In the genomic region with DNA sequence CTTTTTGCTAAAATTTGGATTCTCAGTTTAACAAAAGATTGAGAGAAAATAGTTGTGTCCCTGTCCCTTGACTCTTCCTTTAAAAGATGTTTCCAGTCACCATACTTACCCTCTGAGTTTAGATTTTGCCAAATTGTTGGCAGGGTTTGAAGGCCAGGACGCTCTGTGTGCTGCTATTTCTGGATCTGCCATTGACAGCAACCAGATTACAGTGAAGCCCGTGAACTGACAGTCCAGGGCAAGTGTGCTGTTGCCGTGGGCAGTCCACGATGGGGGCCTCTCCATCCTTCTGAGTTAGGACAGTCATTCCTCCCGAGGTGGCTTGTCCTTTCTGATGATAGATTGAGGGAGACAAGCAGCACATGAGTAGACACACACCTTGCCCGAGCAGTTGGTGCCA, we compare ENCODE assay signal across 27 cellular contexts.
DNase-seq lines count a peak whose midpoint lies in the region; ATAC-seq, FAIRE-seq and TF ChIP-seq lines count a peak whose summit lies in the region.
"Had no signal": no experiment of that assay in that cellular context is flagged by ENCODE, and none has a peak within 500 bp of the region (broad histone marks: within the 10 kb centered on the region; RNA-seq: fewer than 3 reads in every experiment).

No MANE protein-coding gene starts in this region.

- H3K4me3 ChIP-seq in A549 (no peak overlapping the region), endodermal cell (ENCODE audit: low read length) (peak overlapping the region; percentile 47), left ventricle myocardium inferior (peak overlapping the region; percentile 13), neural progenitor cell (no peak overlapping the region), vagina (no peak overlapping the region), esophagus squamous epithelium (no peak overlapping the region), MM.1S (ENCODE audit: low read length) (no peak overlapping the region)
- H3K4me3 ChIP-seq: BLaER1, GM23248 had no signal

- H3F3A ChIP-seq in neural progenitor cell (ENCODE audit: low read depth), result no peaks in the 10 kb centered on the region
- no peaks in the 10 kb centered on the region for H3F3A ChIP-seq in MM.1S (ENCODE audit: insufficient read depth, low read length)

- in situ Hi-C loops in G401 (cut with HindIII; ENCODE audit: low sequenced_read_pairs), result no loop called here

- no peaks in the 10 kb centered on the region for H3K27me3 Mint-ChIP-seq in endodermal cell (ENCODE audit: insufficient read depth)
- H3K27me3 Mint-ChIP-seq in neural progenitor cell (ENCODE audit: insufficient read depth, low read depth), result peaks cover 2% of the 10 kb centered on the region
- H3K27me3 Mint-ChIP-seq: CD4-positive, CD25-positive, alpha-beta regulatory T cell; IgD-negative memory B cell had no signal

- TF ChIP-seq POLR2A in A549 (IDR thresholded peaks at IDR 0.05; ENCODE audit: low read length) (no peak), vagina (IDR thresholded peaks at IDR 0.05) (no peak), esophagus squamous epithelium (IDR thresholded peaks at IDR 0.05) (no peak)

- H3K27ac ChIP-seq in A549 (peak overlapping the region in 1 of 2 experiments; percentile 26; a peak in 1 of 6 replicates), endodermal cell (ENCODE audit: low read depth, low read length) (no peak overlapping the region), left ventricle myocardium inferior (replicated peaks) (peak overlapping the region; percentile 90), neural progenitor cell (no peak overlapping the region), vagina (no peak overlapping the region), esophagus squamous epithelium (no peak overlapping the region), MM.1S (ENCODE audit: low read length) (no peak overlapping the region)
- H3K27ac ChIP-seq: BLaER1, GM23248, KMS-11 had no signal

- CTCF ChIA-PET in A549 (lab: Yijun Ruan, JAX), result no interaction called here

- H3K4me1 Mint-ChIP-seq in endodermal cell (peaks cover 23% of the 10 kb centered on the region), neural progenitor cell (peaks cover 19% of the 10 kb centered on the region)
- H3K4me1 Mint-ChIP-seq: CD4-positive, CD25-positive, alpha-beta regulatory T cell; IgD-negative memory B cell had no signal

- H3K9ac ChIP-seq in endodermal cell (ENCODE audit: extremely low read depth, low read length, poor library complexity, severe bottlenecking) (no peak overlapping the region), neural progenitor cell (no peak overlapping the region), MM.1S (ENCODE audit: low read length) (no peak overlapping the region)
- H3K9ac ChIP-seq: BLaER1, GM23248, KMS-11 had no signal

- no peak for TF ChIP-seq EP300 in A549 (IDR thresholded peaks at IDR 0.05)

- H3K9me3 Mint-ChIP-seq in endodermal cell (peaks cover 4% of the 10 kb centered on the region), neural progenitor cell (peaks cover 8% of the 10 kb centered on the region)

- 79% methylated on average over 6 of the region's 6 CpGs for WGBS in A549 (ENCODE audit: missing lambda C conversion rate)
- WGBS in endodermal cell (ENCODE audit: insufficient coverage in 1 of 2, insufficient read length in 1 of 2), 2 experiments, result 88 to 92% methylated on average over 3 to 6 of the region's 6 CpGs
- 63 to 71% methylated on average over 6 of the region's 6 CpGs for WGBS in esophagus squamous epithelium, 2 donors

- TF ChIP-seq RAD21 in A549 (conservative IDR thresholded peaks at IDR 0.05 in 1 of 2, IDR thresholded peaks at IDR 0.05 in 1 of 2), result no peak

- no peaks in the 10 kb centered on the region for H3K27me3 ChIP-seq in endodermal cell (ENCODE audit: control insufficient read depth, insufficient read depth, low read length, poor library complexity, severe bottlenecking)
- no peaks in the 10 kb centered on the region for H3K27me3 ChIP-seq in left ventricle myocardium inferior (ENCODE audit: low read depth)
- no peaks in the 10 kb centered on the region for H3K27me3 ChIP-seq in neural progenitor cell
- H3K27me3 ChIP-seq in vagina, result no peaks in the 10 kb centered on the region
- H3K27me3 ChIP-seq in esophagus squamous epithelium, result no peaks in the 10 kb centered on the region
- H3K27me3 ChIP-seq in MM.1S (replicated peaks; ENCODE audit: insufficient read depth, low read length), result no peaks in the 10 kb centered on the region
- H3K27me3 ChIP-seq: BLaER1 had no signal

- POLR2A ChIA-PET in A549 (lab: Yijun Ruan, JAX), result no interaction called here

- H3K36me3 Mint-ChIP-seq in endodermal cell (ENCODE audit: low read depth), result peaks cover under 1% of the 10 kb centered on the region
- H3K36me3 Mint-ChIP-seq in neural progenitor cell, result no peaks in the 10 kb centered on the region
- H3K36me3 Mint-ChIP-seq: CD4-positive, CD25-positive, alpha-beta regulatory T cell; IgD-negative memory B cell had no signal

- H3K4me1 ChIP-seq in A549, result peaks cover 25% of the 10 kb centered on the region
- H3K4me1 ChIP-seq in endodermal cell (ENCODE audit: control insufficient read depth, insufficient read depth, low read length), result peaks cover 9% of the 10 kb centered on the region
- peaks cover 69% of the 10 kb centered on the region for H3K4me1 ChIP-seq in left ventricle myocardium inferior
- peaks cover 10% of the 10 kb centered on the region for H3K4me1 ChIP-seq in neural progenitor cell
- H3K4me1 ChIP-seq in vagina, result no peaks in the 10 kb centered on the region
- no peaks in the 10 kb centered on the region for H3K4me1 ChIP-seq in esophagus squamous epithelium
- H3K4me1 ChIP-seq in MM.1S (ENCODE audit: low read length), result no peaks in the 10 kb centered on the region
- H3K4me1 ChIP-seq: BLaER1 had no signal

- H3K27ac Mint-ChIP-seq in endodermal cell (no peak overlapping the region), neural progenitor cell (peak overlapping the region; percentile 3)
- H3K27ac Mint-ChIP-seq: CD4-positive, CD25-positive, alpha-beta regulatory T cell; IgD-negative memory B cell had no signal

- H3K4me3 Mint-ChIP-seq in endodermal cell (no peak overlapping the region), neural progenitor cell (no peak overlapping the region)
- H3K4me3 Mint-ChIP-seq: CD4-positive, CD25-positive, alpha-beta regulatory T cell; IgD-negative memory B cell had no signal

- ATAC-seq in A549, result no peak

- FAIRE-seq in A549 (lab: Jason Lieb, UNC), result no peak
- FAIRE-seq: D721Med, G401.6, HTR-8/SVneo had no signal

- H3K79me2 ChIP-seq in neural progenitor cell (ENCODE audit: low read depth) (no peaks in the 10 kb centered on the region), MM.1S (ENCODE audit: low read length) (no peaks in the 10 kb centered on the region)

- TF ChIP-seq CTCF in A549 (IDR thresholded peaks at IDR 0.05), result no peak
- TF ChIP-seq CTCF in endodermal cell (conservative IDR thresholded peaks at IDR 0.05), result no peak
- no peak for TF ChIP-seq CTCF in left ventricle myocardium inferior (IDR thresholded peaks at IDR 0.05; ENCODE audit: borderline replicate concordance)
- TF ChIP-seq CTCF in neural progenitor cell (IDR thresholded peaks at IDR 0.05), result no peak
- no peak for TF ChIP-seq CTCF in vagina (IDR thresholded peaks at IDR 0.05)
- no peak for TF ChIP-seq CTCF in esophagus squamous epithelium (IDR thresholded peaks at IDR 0.05)
- TF ChIP-seq CTCF in MM.1S (IDR thresholded peaks at IDR 0.05; ENCODE audit: low read length), result no peak

- H3K9me3 ChIP-seq in A549, result no peaks in the 10 kb centered on the region; the same call in 2 of the 3 replicates
- peaks cover 5% of the 10 kb centered on the region for H3K9me3 ChIP-seq in endodermal cell (ENCODE audit: control insufficient read depth, low read length)
- no peaks in the 10 kb centered on the region for H3K9me3 ChIP-seq in left ventricle myocardium inferior (replicated peaks)
- H3K9me3 ChIP-seq in neural progenitor cell (ENCODE audit: low read depth), result no peaks in the 10 kb centered on the region
- H3K9me3 ChIP-seq in vagina, result no peaks in the 10 kb centered on the region
- H3K9me3 ChIP-seq in esophagus squamous epithelium, result no peaks in the 10 kb centered on the region
- no peaks in the 10 kb centered on the region for H3K9me3 ChIP-seq in MM.1S (replicated peaks; ENCODE audit: insufficient read depth, low read length)
- H3K9me3 ChIP-seq: BLaER1 had no signal

- H3K36me3 ChIP-seq in endodermal cell (ENCODE audit: control insufficient read depth, insufficient read depth, low read length) (peaks cover 5% of the 10 kb centered on the region), left ventricle myocardium inferior (no peaks in the 10 kb centered on the region), neural progenitor cell (no peaks in the 10 kb centered on the region), vagina (no peaks in the 10 kb centered on the region), esophagus squamous epithelium (no peaks in the 10 kb centered on the region), MM.1S (replicated peaks; ENCODE audit: insufficient read depth, low read length) (no peaks in the 10 kb centered on the region)
- H3K36me3 ChIP-seq: BLaER1 had no signal

- H4K20me1 ChIP-seq in neural progenitor cell (ENCODE audit: low read depth) (no peaks in the 10 kb centered on the region), MM.1S (ENCODE audit: insufficient read depth, low read length) (no peaks in the 10 kb centered on the region)
- H4K20me1 ChIP-seq: BLaER1 had no signal

- no peak overlapping the region for H2AFZ ChIP-seq in neural progenitor cell (replicated peaks)
- no peak overlapping the region for H2AFZ ChIP-seq in MM.1S (ENCODE audit: low read length)
- H2AFZ ChIP-seq: GM23248 had no signal

- H3K9me2 ChIP-seq in MM.1S (replicated peaks; ENCODE audit: insufficient read depth, low read length), result no peaks in the 10 kb centered on the region

- DNase-seq in A549 (ENCODE audit: low read depth in 1 of 2, low spot score in 1 of 2) (no peak), endodermal cell (no peak), left ventricle myocardium inferior (peak; percentile 29), neural progenitor cell (ENCODE audit: low spot score) (no peak), vagina (ENCODE audit: extremely low spot score in 2 of 2) (no peak), esophagus squamous epithelium (lab: John Stamatoyannopoulos, UW) (no peak), MM.1S (no peak), G401 (ENCODE audit: low spot score) (no peak)
- DNase-seq: CD4-positive, CD25-positive, alpha-beta regulatory T cell; DMS53; GM23248; H7; NCI-H1092; NCI-H1417 treated with DMSO at 0.1 percent for 48 hours; NCI-H1694 treated with DMSO at 0.1 percent for 48 hours; NCI-H2081; NCI-H226; NCI-H510A; NCI-H69; RPMI8226; SHP77 treated with DMSO at 0.1 percent for 48 hours had no signal

- peak overlapping the region; percentile 41; the same call in 1 of the 3 replicates for H3K4me2 ChIP-seq in A549
- no peak overlapping the region for H3K4me2 ChIP-seq in neural progenitor cell
- H3K4me2 ChIP-seq in MM.1S (ENCODE audit: low read depth, low read length), result no peak overlapping the region
- H3K4me2 ChIP-seq: BLaER1, KMS-11 had no signal

- intact Hi-C loops in left ventricle myocardium inferior (cut with micrococcal nuclease) (no loop called here), vagina (cut with DNase I) (no loop called here), esophagus squamous epithelium (cut with DNase I) (no loop called here)

TF ChIP-seq in A549, 52 proteins besides CTCF, POLR2A, EP300 and RAD21:
- TF ChIP-seq TP53 (CRISPR knock-in tag; IDR thresholded peaks at IDR 0.05) (no peak), KDM5A (IDR thresholded peaks at IDR 0.05) (no peak), NR3C1 (IDR thresholded peaks at IDR 0.05) (no peak), SREBF2 (IDR thresholded peaks at IDR 0.05) (no peak)
TF ChIP-seq in A549: peak in this region for 0.

Comparison
In these comparisons a context has a peak if more than half of its experiments do, and no peak if none do; other contexts are left out.
1. H3K4me3 ChIP-seq: peak in endodermal cell (single experiment) and left ventricle myocardium inferior (single experiment); none in A549 (single experiment), neural progenitor cell (single experiment), vagina (0 of 2), esophagus squamous epithelium (0 of 4) and MM.1S (single experiment).